ENCODE assay signal across 8 cellular contexts in the genomic region with DNA sequence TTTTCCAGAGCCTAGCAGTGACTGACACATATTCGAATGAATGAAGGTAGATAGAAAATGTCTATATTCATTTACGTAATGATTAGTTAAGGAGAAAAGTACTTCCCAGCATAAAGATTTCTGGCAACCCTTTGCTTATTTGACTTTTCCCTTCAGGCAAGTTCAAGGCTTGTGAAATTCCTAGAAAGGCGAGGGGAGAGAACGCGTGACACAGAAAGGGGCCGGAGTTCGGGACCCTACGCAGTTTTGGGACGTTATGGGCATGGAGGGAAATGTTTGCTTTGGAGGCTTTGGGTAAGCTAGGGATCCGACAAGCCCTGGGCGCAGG. TPM values are rescaled to one million over a fixed set of nuclear protein-coding genes. Genes with fewer than 3 reads are reported as not detected.
DNase-seq lines count a peak whose midpoint lies in the region; ATAC-seq and TF ChIP-seq lines count a peak whose summit lies in the region.

No MANE protein-coding gene starts in this region.

- H3K4me3 Mint-ChIP-seq in naive B cell: peak overlapping the region; percentile 80 to 96 (median 89)

- H3K36me3 ChIP-seq in KOPT-K1 (ENCODE audit: insufficient read depth, low read length): no peaks in the 10 kb centered on the region
- H3K36me3 ChIP-seq in colonic mucosa: no peaks in the 10 kb centered on the region

- H3K27ac ChIP-seq in KOPT-K1 (ENCODE audit: low read depth, low read length, poor library complexity, severe bottlenecking): peak overlapping the region; percentile 76
- peak overlapping the region; percentile 93 for H3K27ac ChIP-seq in colonic mucosa

- H3K27me3 ChIP-seq in colonic mucosa: no peaks in the 10 kb centered on the region

- H3K4me3 ChIP-seq in AG04449 (ENCODE audit: low read depth, low read length) (peak overlapping the region; percentile 78), colonic mucosa (peak overlapping the region; percentile 78)

- no peaks in the 10 kb centered on the region for H3K36me3 Mint-ChIP-seq in naive B cell

- H3K9me3 Mint-ChIP-seq in naive B cell: no peaks in the 10 kb centered on the region

- H3K4me1 ChIP-seq in colonic mucosa: peaks cover 4% of the 10 kb centered on the region

- DNase-seq in AG04449 (ENCODE audit: low read depth, low spot score) (no peak), colonic mucosa (no peak), naive B cell (no peak), putamen (ENCODE audit: low spot score) (no peak), NCI-H748 treated with DMSO at 0.1 percent for 48 hours (lab: John Stamatoyannopoulos, UW) (no peak)

- peak overlapping the region; percentile 57 to 80 for H3K9ac ChIP-seq in colonic mucosa (ENCODE audit: low read depth in 2 of 2, low read length in 2 of 2)

- no peak for ATAC-seq in naive B cell (ENCODE audit: low read depth in 2 of 2)
- no peak for ATAC-seq in GM21447 (IDR thresholded peaks at IDR 0.05; ENCODE audit: unreplicated experiment)
- ATAC-seq in HG02852 (IDR thresholded peaks at IDR 0.05; ENCODE audit: unreplicated experiment): no peak

- intact Hi-C loops in colonic mucosa (cut with DNase I): no loop called here

- peaks cover 14 to 35% (median 15%) of the 10 kb centered on the region in 3 donors for H3K4me1 Mint-ChIP-seq in naive B cell

- TF ChIP-seq CTCF in AG04449 (IDR thresholded peaks at IDR 0.05; ENCODE audit: insufficient read depth, low read length, missing control alignments) (no peak), colonic mucosa (IDR thresholded peaks at IDR 0.05) (no peak)

- H3K9me3 ChIP-seq in KOPT-K1 (ENCODE audit: insufficient read depth, low read length, poor library complexity, severe bottlenecking) (no peaks in the 10 kb centered on the region), colonic mucosa (no peaks in the 10 kb centered on the region)

- peak overlapping the region in 4 of 6 donors; percentile 72 to 75 (median 74) for H3K27ac Mint-ChIP-seq in naive B cell

- CTCF ChIA-PET in AG04449 (lab: Yijun Ruan, JAX): interaction anchor here (1.2 kb wide), 1 partner anchor 14 kb away, joined by 4 read pairs; no protein-coding TSS in a partner anchor

- H3K27me3 Mint-ChIP-seq in naive B cell: peaks cover 0 to 4% (median 0%) of the 10 kb centered on the region in 3 donors

- POLR2A ChIA-PET in AG04449 (lab: Yijun Ruan, JAX): no interaction called here

RNA-seq across cellular contexts. Expression of a gene that starts 0.5 kb away (rescaled TPM):
- total RNA-seq in colonic mucosa: 10 to 100 TPM; 30.5 to 46.7 TPM
- 10 to 100 TPM in 5 of 6 donors, 1 to 10 TPM in 1; 9.7 to 19.7 (median 13.3) TPM for polyA plus RNA-seq in naive B cell (ENCODE audit: low read depth in 6 of 6)
